In genomic region chr2:72135921-72136320, GRCh38 we compare ENCODE assay signal across 19 cellular contexts. TPM values are rescaled to one million over a fixed set of nuclear protein-coding genes. Genes with fewer than 3 reads are reported as not detected.
DNase-seq lines count a peak whose midpoint lies in the region; ATAC-seq, FAIRE-seq and TF ChIP-seq lines count a peak whose summit lies in the region.
"Had no signal": no experiment of that assay in that cellular context is flagged by ENCODE, and none has a peak within 500 bp of the region (broad histone marks: within the 10 kb centered on the region; RNA-seq: fewer than 3 reads in every experiment).

No MANE protein-coding gene starts in this region.

- H3K23ac ChIP-seq in H1 (ENCODE audit: insufficient read length) (no peak overlapping the region), neuronal stem cell (ENCODE audit: low read depth, low read length, poor library complexity) (no peak overlapping the region)

- in situ Hi-C loops in mammary epithelial cell (cut with MboI; ENCODE audit: low sequenced_read_pairs in 2 of 2) = no loop called here

- 0 out of 2 replicates have a peak overlapping the region, but pooled peaks have one; percentile 29 for H2BK15ac ChIP-seq in H1 (ENCODE audit: low read length)
- H2BK15ac ChIP-seq in neuronal stem cell (ENCODE audit: low read length) = peak overlapping the region; percentile 75

- H3K9me3 Mint-ChIP-seq in activated T-cell treated with anti-CD3 and anti-CD28 coated beads, Interleukin-2, amount 50 U/mL, for 72 hours = no peaks in the 10 kb centered on the region
- H3K9me3 Mint-ChIP-seq: CD8-positive, alpha-beta T cell had no signal

- DNase-seq in RWPE2 (ENCODE audit: low spot score) (peak; percentile 18), H1 (ENCODE audit: low read depth in 1 of 2, low spot score in 2 of 2) (no peak), neuronal stem cell (ENCODE audit: low spot score) (no peak), upper lobe of right lung (peak; percentile 22), mammary epithelial cell (no peak)
- no peak for DNase-seq in activated T-cell treated with anti-CD3 and anti-CD28 coated beads, Interleukin-2, amount 50 U/mL, for 72 hours
- DNase-seq: BE2C; CD8-positive, alpha-beta T cell; COR-L47; DMS153; DMS79 treated with DMSO at 0.1 percent for 48 hours; EL; GOT3 had no signal

- TF ChIP-seq RAD21 in H1 (IDR thresholded peaks at IDR 0.05 in 1 of 2, conservative IDR thresholded peaks at IDR 0.05 in 1 of 2; ENCODE audit: low read depth in 2 of 2, low read length in 2 of 2) = no peak

- H2AFZ ChIP-seq in H1 (ENCODE audit: low read length) = no peak overlapping the region
- H2AFZ ChIP-seq in neuronal stem cell (ENCODE audit: low read length) = peak overlapping the region; percentile 65
- H2AFZ ChIP-seq in mammary epithelial cell (ENCODE audit: low read depth, low read length) = no peak overlapping the region

- TF ChIP-seq POLR2A in H1 (IDR thresholded peaks at IDR 0.05; ENCODE audit: control extremely low read depth in 1 of 2, low read depth in 2 of 2, low read length in 2 of 2) = no peak

- H2BK5ac ChIP-seq in H1 (ENCODE audit: low read depth, low read length) (no peak overlapping the region), neuronal stem cell (ENCODE audit: low read length) (peak overlapping the region; percentile 31)

- H3K4me2 ChIP-seq in H1 (ENCODE audit: insufficient read depth in 1 of 2, low read depth in 2 of 2, low read length in 2 of 2) (no peak overlapping the region), neuronal stem cell (ENCODE audit: insufficient read depth, low read length, poor library complexity, severe bottlenecking) (no peak overlapping the region), mammary epithelial cell (ENCODE audit: insufficient read depth, low read depth, low read length) (no peak overlapping the region)
- H3K4me2 ChIP-seq: A549 had no signal

- H2BK12ac ChIP-seq in H1 (ENCODE audit: low read depth, low read length) = no peak overlapping the region
- H2BK12ac ChIP-seq in neuronal stem cell (ENCODE audit: low read length) = peak overlapping the region; percentile 76

- TF ChIP-seq EP300 in H1 (IDR thresholded peaks at IDR 0.05; ENCODE audit: borderline replicate concordance in 1 of 2, low read depth in 2 of 2, low read length in 2 of 2) = no peak

- 84% methylated on average over 8 of the region's 8 CpGs; no CpG with 5 or more reads in 1 of the 2 experiments for WGBS in H1 (ENCODE audit: extremely low coverage in 1 of 2, insufficient coverage in 1 of 2, insufficient read length in 1 of 2, insufficient replicate concordance in 2 of 2, low coverage in 1 of 2, low lambda C conversion rate in 2 of 2, missing lambda C conversion rate in 1 of 2), 2 experiments
- WGBS in neuronal stem cell (ENCODE audit: extremely low coverage in 2 of 2, insufficient read length in 2 of 2, insufficient replicate concordance in 1 of 2), 2 donors = no CpG with 5 or more reads among the region's 8 CpGs
- 96% methylated on average over 5 of the region's 8 CpGs for WGBS in mammary epithelial cell (ENCODE audit: low coverage, missing lambda C conversion rate)

- H2BK20ac ChIP-seq in H1 (ENCODE audit: low read length) = no peak overlapping the region

- H3K4me1 ChIP-seq in RWPE2 (ENCODE audit: insufficient read depth, poor library complexity, severe bottlenecking) (peaks cover 3% of the 10 kb centered on the region), H1 (replicated peaks in 1 of 4; ENCODE audit: control insufficient read depth in 3 of 4, insufficient read depth in 4 of 4, low read length in 3 of 4) (peaks cover 0 to 8% (median 5%) of the 10 kb centered on the region in 4 experiments; a peak in 4 of 7 replicates), neuronal stem cell (ENCODE audit: control insufficient read depth in 2 of 2, insufficient read depth in 1 of 2, low read depth in 1 of 2, low read length in 2 of 2) (peaks cover 10 to 29% of the 10 kb centered on the region in 2 donors), upper lobe of right lung (no peaks in the 10 kb centered on the region), mammary epithelial cell (ENCODE audit: insufficient read depth, low read length) (no peaks in the 10 kb centered on the region)
- H3K4me1 ChIP-seq: BE2C, HAP-1 had no signal

- H3K36me3 ChIP-seq in RWPE2 (ENCODE audit: low read depth) = peaks cover 4% of the 10 kb centered on the region; the same call in 1 of the 2 replicates
- H3K36me3 ChIP-seq in H1 (ENCODE audit: control insufficient read depth in 2 of 4, insufficient read depth in 4 of 4, low read length in 3 of 4) = no peaks in the 10 kb centered on the region
- H3K36me3 ChIP-seq in neuronal stem cell (replicated peaks in 1 of 2; ENCODE audit: control insufficient read depth in 2 of 2, insufficient read depth in 2 of 2, low read length in 2 of 2) = no peaks in the 10 kb centered on the region
- H3K36me3 ChIP-seq in upper lobe of right lung = no peaks in the 10 kb centered on the region
- H3K36me3 ChIP-seq in mammary epithelial cell (ENCODE audit: insufficient read depth, low read length) = no peaks in the 10 kb centered on the region
- H3K36me3 ChIP-seq: BE2C had no signal

- H3K9ac ChIP-seq in H1 (replicated peaks in 1 of 4; ENCODE audit: extremely low read depth in 1 of 4, low read depth in 3 of 4, low read length in 3 of 4) (no peak overlapping the region), neuronal stem cell (ENCODE audit: low read depth, low read length, poor library complexity) (peak overlapping the region; percentile 53), mammary epithelial cell (ENCODE audit: insufficient read depth, low read length) (no peak overlapping the region)

- H4K5ac ChIP-seq in H1 (ENCODE audit: insufficient read length, low read depth, low read length) = no peak overlapping the region

- H4K20me1 ChIP-seq in H1 (replicated peaks in 1 of 2; ENCODE audit: control insufficient read depth in 1 of 2, insufficient read depth in 2 of 2, low read length in 2 of 2) = no peaks in the 10 kb centered on the region
- no peaks in the 10 kb centered on the region for H4K20me1 ChIP-seq in mammary epithelial cell (ENCODE audit: insufficient read depth, low read length)

- TF ChIP-seq CTCF in RWPE2 (IDR thresholded peaks at IDR 0.05; ENCODE audit: poor library complexity, severe bottlenecking) (no peak), H1 (IDR thresholded peaks at IDR 0.05; ENCODE audit: control extremely low read depth in 1 of 3, insufficient read depth in 1 of 3, low read depth in 1 of 3, low read length in 3 of 3) (no peak), upper lobe of right lung (IDR thresholded peaks at IDR 0.05) (no peak), mammary epithelial cell (conservative IDR thresholded peaks at IDR 0.05 in 1 of 2, IDR thresholded peaks at IDR 0.05 in 1 of 2; ENCODE audit: extremely low read depth in 1 of 2, insufficient read depth in 1 of 2, low read depth in 1 of 2, low read length in 2 of 2) (no peak)

- intact Hi-C loops in upper lobe of right lung (cut with DNase I) = no loop called here
- intact Hi-C loops in mammary epithelial cell (cut with micrococcal nuclease) = loop anchor here (5.0 kb wide), 1 partner anchor 139 kb away; no protein-coding TSS in a partner anchor

- no peaks in the 10 kb centered on the region for H3K79me2 ChIP-seq in H1 (ENCODE audit: control insufficient read depth in 1 of 2, insufficient read depth in 2 of 2, low read length in 2 of 2)
- H3K79me2 ChIP-seq in mammary epithelial cell (ENCODE audit: insufficient read depth, low read length) = no peaks in the 10 kb centered on the region

- no peaks in the 10 kb centered on the region for H3K23me2 ChIP-seq in H1 (ENCODE audit: low read depth, low read length)

- no peaks in the 10 kb centered on the region for H3K36me3 Mint-ChIP-seq in activated T-cell treated with anti-CD3 and anti-CD28 coated beads, Interleukin-2, amount 50 U/mL, for 72 hours (ENCODE audit: insufficient read depth in 2 of 2)
- H3K36me3 Mint-ChIP-seq: CD8-positive, alpha-beta T cell had no signal

- H3K4ac ChIP-seq in H1 (replicated peaks; ENCODE audit: insufficient read length, low read depth, low read length) (no peak overlapping the region), neuronal stem cell (ENCODE audit: low read length) (no peak overlapping the region)

- ATAC-seq in RWPE2 (ENCODE audit: low read depth) (no peak), upper lobe of right lung (no peak)
- ATAC-seq in activated T-cell treated with anti-CD3 and anti-CD28 coated beads, Interleukin-2, amount 50 U/mL, for 72 hours (replicated peaks in 1 of 2) = no peak
- ATAC-seq: A549; CD8-positive, alpha-beta T cell had no signal

- no peak overlapping the region for H3K27ac Mint-ChIP-seq in activated T-cell treated with anti-CD3 and anti-CD28 coated beads, Interleukin-2, amount 50 U/mL, for 72 hours
- H3K27ac Mint-ChIP-seq: CD8-positive, alpha-beta T cell had no signal

- no TSS peak for BruUV-seq in mammary epithelial cell (replicated peaks; lab: Mats Ljungman, UMichigan)

- no peaks in the 10 kb centered on the region for H3K27me3 ChIP-seq in RWPE2 (ENCODE audit: insufficient read depth, poor library complexity, severe bottlenecking)
- peaks cover 0 to 16% (median 13%) of the 10 kb centered on the region in 4 experiments; a peak in 6 of 7 replicates for H3K27me3 ChIP-seq in H1 (replicated peaks in 1 of 4; ENCODE audit: control insufficient read depth in 3 of 4, extremely low read depth in 1 of 4, insufficient read depth in 3 of 4, low read length in 3 of 4)
- H3K27me3 ChIP-seq in neuronal stem cell (ENCODE audit: control insufficient read depth in 3 of 3, insufficient read depth in 3 of 3, low read depth in 1 of 3, low read length in 3 of 3) = peaks cover 0 to 37% (median 0%) of the 10 kb centered on the region in 3 experiments
- no peaks in the 10 kb centered on the region for H3K27me3 ChIP-seq in upper lobe of right lung
- H3K27me3 ChIP-seq in mammary epithelial cell (ENCODE audit: insufficient read depth, low read length) = no peaks in the 10 kb centered on the region
- H3K27me3 ChIP-seq: BE2C had no signal

- no peak overlapping the region for H2BK120ac ChIP-seq in H1 (replicated peaks; ENCODE audit: low read depth, low read length)
- peak overlapping the region; percentile 77 for H2BK120ac ChIP-seq in neuronal stem cell (ENCODE audit: low read depth, low read length)

- H4K8ac ChIP-seq in H1 (ENCODE audit: extremely low read depth, insufficient read depth, low read length) (no peak overlapping the region), neuronal stem cell (ENCODE audit: low read depth, low read length) (no peak overlapping the region)

- no peak overlapping the region for H2AK5ac ChIP-seq in H1 (ENCODE audit: low read depth, low read length)
- no peak overlapping the region for H2AK5ac ChIP-seq in neuronal stem cell (ENCODE audit: low read depth, low read length)

- dilution Hi-C loops in mammary epithelial cell (cut with HindIII; ENCODE audit: low sequenced_read_pairs) = loop anchor here (25.0 kb wide), 2 partner anchors 199 to 549 kb away; no protein-coding TSS in a partner anchor

- peaks cover 5% of the 10 kb centered on the region for H3K4me1 Mint-ChIP-seq in activated T-cell treated with anti-CD3 and anti-CD28 coated beads, Interleukin-2, amount 50 U/mL, for 72 hours (ENCODE audit: low read depth)

- H3K4me3 Mint-ChIP-seq in activated T-cell treated with anti-CD3 and anti-CD28 coated beads, Interleukin-2, amount 50 U/mL, for 72 hours = no peak overlapping the region
- H3K4me3 Mint-ChIP-seq: CD8-positive, alpha-beta T cell had no signal

- no peak for FAIRE-seq in H1 (lab: Jason Lieb, UNC)
- FAIRE-seq: A549, D721Med, G401.6, GM12891 had no signal

- H3K4me3 ChIP-seq in RWPE2 (ENCODE audit: severe bottlenecking) (no peak overlapping the region), H1 (ENCODE audit: extremely low read depth in 1 of 4, insufficient read depth in 2 of 4, low read depth in 3 of 4, low read length in 4 of 4) (no peak overlapping the region), neuronal stem cell (ENCODE audit: low read length in 2 of 2) (no peak overlapping the region), upper lobe of right lung (no peak overlapping the region), mammary epithelial cell (replicated peaks in 1 of 3; ENCODE audit: insufficient read depth in 1 of 3, low read depth in 2 of 3, low read length in 3 of 3) (no peak overlapping the region)
- H3K4me3 ChIP-seq: A549, HAP-1 had no signal

- H3K14ac ChIP-seq in H1 (ENCODE audit: insufficient read length) = no peak overlapping the region
- H3K14ac ChIP-seq in neuronal stem cell (ENCODE audit: low read length) = no peak overlapping the region

- H4K91ac ChIP-seq in H1 (replicated peaks; ENCODE audit: insufficient read length, low read length) (no peak overlapping the region), neuronal stem cell (ENCODE audit: low read depth, low read length, poor library complexity) (no peak overlapping the region)

- H3K9me3 ChIP-seq in RWPE2 (ENCODE audit: severe bottlenecking) (no peaks in the 10 kb centered on the region), H1 (ENCODE audit: insufficient read depth in 2 of 2, low read depth in 1 of 2, low read length in 1 of 2) (no peaks in the 10 kb centered on the region), neuronal stem cell (replicated peaks in 1 of 2; ENCODE audit: control insufficient read depth in 2 of 2, insufficient read depth in 1 of 2, low read depth in 1 of 2, low read length in 2 of 2) (no peaks in the 10 kb centered on the region), upper lobe of right lung (no peaks in the 10 kb centered on the region), mammary epithelial cell (replicated peaks; ENCODE audit: insufficient read depth, low read length) (no peaks in the 10 kb centered on the region)
- H3K9me3 ChIP-seq: A549, BE2C, HAP-1 had no signal

- H3K79me1 ChIP-seq in H1 (ENCODE audit: low read depth, low read length) (no peaks in the 10 kb centered on the region), neuronal stem cell (ENCODE audit: low read depth, low read length) (no peaks in the 10 kb centered on the region)

- POLR2A ChIA-PET in H1 (lab: Charles Lee; ENCODE audit: partially characterized antibody) = no interaction called here

- no peaks in the 10 kb centered on the region for H3K27me3 Mint-ChIP-seq in activated T-cell treated with anti-CD3 and anti-CD28 coated beads, Interleukin-2, amount 50 U/mL, for 72 hours (ENCODE audit: low read depth)

- H3K56ac ChIP-seq in H1 (replicated peaks; ENCODE audit: insufficient read length, low read depth, low read length) = no peak overlapping the region

- H3K27ac ChIP-seq in RWPE2 (ENCODE audit: poor library complexity, severe bottlenecking) (no peak overlapping the region), H1 (ENCODE audit: low read depth, low read length) (no peak overlapping the region), neuronal stem cell (replicated peaks; ENCODE audit: low read length) (peak overlapping the region; percentile 51), upper lobe of right lung (no peak overlapping the region), mammary epithelial cell (ENCODE audit: insufficient read depth, low read depth, low read length) (no peak overlapping the region)
- H3K27ac ChIP-seq: A549, C4-2B had no signal

- H3K18ac ChIP-seq in H1 (ENCODE audit: extremely low read depth, low read length) = no peak overlapping the region
- H3K18ac ChIP-seq in neuronal stem cell (ENCODE audit: low read length) = peak overlapping the region; percentile 91

- CTCF ChIA-PET in H1 (lab: Charles Lee; ENCODE audit: partially characterized antibody) = interaction anchor here (0.7 to 9.5 kb wide), 5 partner anchors 8 to 606 kb away, joined by 3 to 70 read pairs (median 11); no protein-coding TSS in a partner anchor
- CTCF ChIA-PET in mammary epithelial cell (lab: Charles Lee; ENCODE audit: low non-redundant PET) = no interaction called here

RNA-seq across cellular contexts. Expression of gene CYP26B1, which starts 11.7 kb away (rescaled TPM):
- total RNA-seq in H1 (2021; fragmentation: NEBNext Ultra II Directional; extraction: Animal tissue kit (Norgen Biotek cat#: 25700)) = 0.36 and 0.69 TPM in 2 replicates
- polyA plus RNA-seq in H1 (2011; rRNA removed) (0.06 and 0.19 TPM in 2 replicates), mammary epithelial cell (1.6 TPM)
- polyA plus RNA-seq in H1 (2011; cell fraction: cytosol; rRNA removed) = 0.34 TPM
- polyA plus RNA-seq in H1 (2011; cell fraction: nucleus; rRNA removed) = 0.53 TPM
- 0.08 to 0.77 TPM (median 0.23 TPM) in 4 replicates for polyA plus RNA-seq in H1 (2012, experiment 1 of 2)
- 0.08 TPM for polyA plus RNA-seq in H1 (2012, experiment 2 of 2)
- polyA plus RNA-seq in H1 (2013, experiment 1 of 2) = 0.12 TPM
- polyA plus RNA-seq in H1 (2013, experiment 2 of 2) = 0.09 TPM
- polyA minus RNA-seq in H1 (2011; rRNA and poly(A)+ RNA removed) = 0.13 and 0.24 TPM in 2 replicates
- not detected for polyA minus RNA-seq in H1 (2011; cell fraction: cytosol; rRNA and poly(A)+ RNA removed)
- 0.10 TPM for polyA minus RNA-seq in H1 (2011; cell fraction: nucleus; rRNA and poly(A)+ RNA removed)
- 1.0 TPM for polyA plus RNA-seq in neuronal stem cell (2013, experiment 1 of 2)
- 0.68 TPM for polyA plus RNA-seq in neuronal stem cell (2013, experiment 2 of 2)
- total RNA-seq in upper lobe of right lung (3.8 TPM), mammary epithelial cell (1 to 10 TPM in 1 of 2 donors, under 1 TPM in 1; 0.50 to 8.6 TPM)
- not detected for total RNA-seq in activated T-cell treated with anti-CD3 and anti-CD28 coated beads, Interleukin-2, amount 50 U/mL, for 72 hours
- 3.3 TPM for polyA minus RNA-seq in mammary epithelial cell
- total RNA-seq: CD8-positive, alpha-beta T cell had no signal

Comparison
In these comparisons a context has a peak if more than half of its experiments do, and no peak if none do; other contexts are left out.
1. DNase-seq: peak in RWPE2 (single experiment) and upper lobe of right lung (single experiment); none in H1 (0 of 2), neuronal stem cell (single experiment), activated T-cell treated with anti-CD3 and anti-CD28 coated beads, Interleukin-2, amount 50 U/mL, for 72 hours (0 of 2) and mammary epithelial cell (single experiment).